ENCODE assay signal across 1 cellular context in genomic region chr11:132349806-132350733, GRCh38.
TF ChIP-seq lines count a peak whose summit lies in the region.

No MANE protein-coding gene starts in this region.

TF ChIP-seq in IMR-90, 13 proteins besides CTCF, POLR2A, EP300 and RAD21 (continued from another document):
- no peak for TF ChIP-seq ELK1 (IDR thresholded peaks at IDR 0.05; ENCODE audit: borderline replicate concordance, low read depth, low read length)
